ENCODE assay signal across 15 cellular contexts in the genomic region with DNA sequence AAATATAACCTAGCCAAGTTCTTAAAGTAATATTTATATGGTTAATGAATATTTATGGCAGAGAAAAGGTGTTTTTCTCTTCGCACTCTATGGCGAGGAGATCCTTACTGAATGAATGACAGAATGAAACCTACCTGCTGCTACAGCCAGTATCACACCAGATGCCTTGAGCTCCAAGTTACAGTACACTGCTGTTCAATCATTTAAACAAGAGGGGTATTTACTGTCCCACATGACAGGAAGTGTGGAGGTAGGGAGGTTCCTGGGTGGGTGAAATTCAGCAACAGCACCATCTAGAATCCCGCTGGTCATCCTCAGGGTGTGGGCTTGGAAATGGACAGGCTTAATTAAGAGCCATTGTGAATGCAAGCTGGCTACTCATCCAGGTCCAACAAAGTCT. TPM values are rescaled to one million over a fixed set of nuclear protein-coding genes. Genes with fewer than 3 reads are reported as not detected.
DNase-seq lines count a peak whose midpoint lies in the region; ATAC-seq, FAIRE-seq and TF ChIP-seq lines count a peak whose summit lies in the region.
"Had no signal": no experiment of that assay in that cellular context is flagged by ENCODE, and none has a peak within 500 bp of the region (broad histone marks: within the 10 kb centered on the region; RNA-seq: fewer than 3 reads in every experiment).

No MANE protein-coding gene starts in this region.

- H3K79me2 ChIP-seq in GM12878 (ENCODE audit: control insufficient read depth, insufficient read depth, low read length): peaks cover 73% of the 10 kb centered on the region

- H3K27me3 Mint-ChIP-seq in naive B cell: no peaks in the 10 kb centered on the region

- peaks cover 0 to 6% of the 10 kb centered on the region in 2 donors for H3K36me3 Mint-ChIP-seq in naive B cell

- TF ChIP-seq EP300 in GM12878 (IDR thresholded peaks at IDR 0.05; ENCODE audit: borderline replicate concordance in 1 of 2, control insufficient read depth in 1 of 2, low read depth in 2 of 2, low read length in 2 of 2): no peak

- TF ChIP-seq CTCF in left ventricle myocardium inferior (IDR thresholded peaks at IDR 0.05; ENCODE audit: borderline replicate concordance) (no peak), GM12878 (IDR thresholded peaks at IDR 0.05 in 2 of 3, conservative IDR thresholded peaks at IDR 0.05 in 1 of 3; ENCODE audit: control insufficient read depth in 2 of 3, extremely low read depth in 1 of 3, insufficient read depth in 1 of 3, low read depth in 3 of 3, low read length in 3 of 3) (no peak)

- peak overlapping the region; percentile 76 for H3K4me2 ChIP-seq in GM12878 (ENCODE audit: control insufficient read depth, insufficient read depth)

- SMC1A ChIA-PET in GM12878 (lab: Charles Lee; ENCODE audit: uncharacterized antibody, unreplicated experiment): interaction anchor here (1.1 to 10.4 kb wide), 3 partner anchors 10 to 151 kb away, joined by 5 to 141 read pairs (median 38); no protein-coding TSS in a partner anchor

- ATAC-seq in left cardiac atrium: no peak
- peak; percentile 72 for ATAC-seq in GM12878
- no peak for ATAC-seq in naive B cell (ENCODE audit: low read depth in 2 of 2)
- no peak for ATAC-seq in GM21515 (IDR thresholded peaks at IDR 0.05; ENCODE audit: unreplicated experiment)

- intact Hi-C loops in left ventricle myocardium inferior (cut with micrococcal nuclease) (no loop called here), left cardiac atrium (cut with DNase I) (no loop called here), GM12878 (cut with micrococcal nuclease; ENCODE audit: unreplicated experiment) (loop anchor here (1.0 to 2.0 kb wide), 2 partner anchors 7 to 13 kb away; no protein-coding TSS in a partner anchor)

- H2AFZ ChIP-seq in GM12878 (ENCODE audit: control insufficient read depth, low read depth, low read length): no peak overlapping the region

- no peak for DNase-seq in left ventricle myocardium inferior
- no peak for DNase-seq in left cardiac atrium
- no peak for DNase-seq in GM12878 (ENCODE audit: low read depth, low spot score)
- no peak for DNase-seq in naive B cell
- DNase-seq in kidney glomerular epithelial cell (lab: John Stamatoyannopoulos, UW): no peak
- DNase-seq in DMS114 treated with DMSO at 0.1 percent for 48 hours (lab: John Stamatoyannopoulos, UW; ENCODE audit: unreplicated experiment): no peak
- no peak for DNase-seq in RKO (ENCODE audit: low spot score)
- DNase-seq: activated T-cell treated with anti-CD3 and anti-CD28 coated beads, Interleukin-2, amount 50 U/mL, for 1 hour; DMS153; NCI-H1417 treated with DMSO at 0.1 percent for 48 hours; NCI-H526; SHP77 had no signal

- H3K4me1 ChIP-seq in left ventricle myocardium inferior (peaks cover 98% of the 10 kb centered on the region), GM12878 (ENCODE audit: control insufficient read depth, insufficient read depth, low read length) (peaks cover 17% of the 10 kb centered on the region)

- H3K9me3 ChIP-seq in left ventricle myocardium inferior (replicated peaks) (no peaks in the 10 kb centered on the region), GM12878 (replicated peaks; ENCODE audit: control insufficient read depth, insufficient read depth, low read length) (no peaks in the 10 kb centered on the region)

- RAD21 ChIA-PET in GM12878 (lab: Charles Lee; ENCODE audit: unreplicated experiment): interaction anchor here (0.6 to 7.6 kb wide), 7 partner anchors 9 to 151 kb away, joined by 3 to 84 read pairs (median 8); no protein-coding TSS in a partner anchor

- H3K27me3 ChIP-seq in left ventricle myocardium inferior (ENCODE audit: low read depth) (no peaks in the 10 kb centered on the region), GM12878 (replicated peaks in 1 of 2; ENCODE audit: control insufficient read depth in 2 of 2, insufficient read depth in 2 of 2, low read length in 1 of 2) (no peaks in the 10 kb centered on the region)

- H4K20me1 ChIP-seq in GM12878 (ENCODE audit: control insufficient read depth, insufficient read depth): no peaks in the 10 kb centered on the region

- CTCF ChIA-PET in GM12878 (lab: Yijun Ruan, JAX): interaction anchor here (1.0 to 7.7 kb wide), 6 partner anchors 9 to 151 kb away, joined by 3 to 82 read pairs (median 4); no protein-coding TSS in a partner anchor

- 83% methylated on average over 3 of the region's 3 CpGs for WGBS in GM12878 (ENCODE audit: insufficient coverage, insufficient replicate concordance, low lambda C conversion rate, missing lambda C conversion rate)

- TF ChIP-seq RAD21 in GM12878 (IDR thresholded peaks at IDR 0.05; ENCODE audit: insufficient read depth, low read depth, low read length): no peak

- H3K36me3 ChIP-seq in left ventricle myocardium inferior (no peaks in the 10 kb centered on the region), GM12878 (ENCODE audit: control insufficient read depth in 2 of 2, insufficient read depth in 2 of 2, low read length in 1 of 2) (no peaks in the 10 kb centered on the region)

- peak overlapping the region; percentile 76 for H3K27ac ChIP-seq in left ventricle myocardium inferior (replicated peaks)
- H3K27ac ChIP-seq in GM12878 (ENCODE audit: control insufficient read depth, insufficient read depth): peak overlapping the region; percentile 92

- H3K4me3 ChIP-seq in left ventricle myocardium inferior: no peak overlapping the region
- peak overlapping the region; percentile 37; the same call in 1 of the 2 replicates for H3K4me3 ChIP-seq in GM12878

- no peak for FAIRE-seq in GM12878 (lab: Jason Lieb, UNC)
- FAIRE-seq: A204.1, endothelial cell of umbilical vein had no signal

- in situ Hi-C loops in GM12878 (cut with MboI): loop anchor here (25.0 kb wide), 1 partner anchor 1880 kb away; no protein-coding TSS in a partner anchor

- peak overlapping the region; percentile 19 for H3K9ac ChIP-seq in GM12878 (ENCODE audit: control insufficient read depth, insufficient read depth, low read length)

- H3K9me3 Mint-ChIP-seq in naive B cell: no peaks in the 10 kb centered on the region

- H3K27ac Mint-ChIP-seq in naive B cell: peak overlapping the region in 4 of 6 donors; percentile 60 to 93 (median 89)

- peaks cover 38 to 48% (median 39%) of the 10 kb centered on the region in 3 donors for H3K4me1 Mint-ChIP-seq in naive B cell

- no peak for TF ChIP-seq POLR2A in GM12878 (IDR thresholded peaks at IDR 0.05; ENCODE audit: low read depth, low read length)

- POLR2A ChIA-PET in GM12878 (lab: Charles Lee): interaction anchor here (0.6 to 4.4 kb wide), 7 partner anchors 9 to 93 kb away, joined by 3 to 30 read pairs (median 5); no protein-coding TSS in a partner anchor

- H3K4me3 Mint-ChIP-seq in naive B cell: peak overlapping the region in 5 of 8 donors; percentile 12 to 59 (median 54)

- no TSS peak for BruUV-seq in GM12878 (replicated peaks; lab: Mats Ljungman, UMichigan)

TF ChIP-seq in GM12878, 131 proteins besides CTCF, POLR2A, EP300 and RAD21 (continues in another document):
- TF ChIP-seq ZNF207 (IDR thresholded peaks at IDR 0.05; ENCODE audit: borderline replicate concordance) (no peak), MTA3 (IDR thresholded peaks at IDR 0.05; ENCODE audit: borderline replicate concordance, low read length) (no peak), SPI1 (IDR thresholded peaks at IDR 0.05; ENCODE audit: borderline replicate concordance, insufficient read depth, low read depth, low read length) (no peak), STAT3 (IDR thresholded peaks at IDR 0.05; ENCODE audit: low read depth, low read length) (no peak), SMARCA5 (IDR thresholded peaks at IDR 0.05) (0 out of 2 replicates have a peak, but pooled peaks have one; percentile 32), MYB (IDR thresholded peaks at IDR 0.05; ENCODE audit: borderline replicate concordance, low read depth, low read length) (no peak), ZSCAN29 (IDR thresholded peaks at IDR 0.05) (no peak)
- TF ChIP-seq, protein P1, sequence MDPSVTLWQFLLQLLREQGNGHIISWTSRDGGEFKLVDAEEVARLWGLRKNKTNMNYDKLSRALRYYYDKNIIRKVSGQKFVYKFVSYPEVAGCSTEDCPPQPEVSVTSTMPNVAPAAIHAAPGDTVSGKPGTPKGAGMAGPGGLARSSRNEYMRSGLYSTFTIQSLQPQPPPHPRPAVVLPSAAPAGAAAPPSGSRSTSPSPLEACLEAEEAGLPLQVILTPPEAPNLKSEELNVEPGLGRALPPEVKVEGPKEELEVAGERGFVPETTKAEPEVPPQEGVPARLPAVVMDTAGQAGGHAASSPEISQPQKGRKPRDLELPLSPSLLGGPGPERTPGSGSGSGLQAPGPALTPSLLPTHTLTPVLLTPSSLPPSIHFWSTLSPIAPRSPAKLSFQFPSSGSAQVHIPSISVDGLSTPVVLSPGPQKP (IDR thresholded peaks at IDR 0.05; ENCODE audit: low read depth, low read length): no peak

RNA-seq across cellular contexts. Expression of gene CYTH3, which starts 14.8 kb away (rescaled TPM):
- total RNA-seq in left ventricle myocardium inferior (25.5 TPM), left cardiac atrium (10 to 100 TPM; 26.4 to 30.2 TPM), GM12878 (2014; rRNA removed) (16.7 and 19.8 TPM in 2 replicates), GM12878 (2014; rRNA removed; fragmentation: Illumina TruSeq; extraction: Trizol) (12.9 and 13.1 TPM in 2 replicates), GM12878 (2021) (20.8 and 23.9 TPM in 2 replicates)
- 68.4 and 72.9 TPM in 2 replicates for total RNA-seq in GM12878 (2013; cell fraction: nucleolus; rRNA removed)
- 7.7 TPM for polyA plus RNA-seq in GM12878 (2011; ENCODE audit: low read depth)
- polyA plus RNA-seq in GM12878 (2011; rRNA removed) (16.1 and 28.2 TPM in 2 replicates), GM12878 (2014; fragmentation: Illumina TruSeq; extraction: Trizol) (12.2 and 16.6 TPM in 2 replicates), GM12878 (2014; fragmentation: Nextera tagmentation; extraction: Ambion mirVana) (1 to 10 TPM in 1 of 2 experiments, under 1 TPM in 1; 0.45 to 1.4 TPM), GM12878 (2014; rRNA removed) (27.4 and 32.3 TPM in 2 replicates), GM12878 (2016; fragmentation: Nextera tagmentation; extraction: Ambion mirVana) (10 to 100 TPM; 13.8 to 14.8 TPM), naive B cell (ENCODE audit: low read depth in 6 of 6) (1 to 10 TPM; 2.1 to 5.7 (median 2.7) TPM)
- polyA plus RNA-seq in GM12878 (2011; cell fraction: cytosol; rRNA removed): 21.5 and 26.0 TPM in 2 replicates
- 69.2 and 77.0 TPM in 2 replicates for polyA plus RNA-seq in GM12878 (2011; cell fraction: nucleus; rRNA removed)
- 14.2 and 17.9 TPM in 2 replicates for polyA plus RNA-seq in GM12878 (2012)
- 12.1 and 17.7 TPM in 2 replicates for polyA minus RNA-seq in GM12878 (2011; rRNA and poly(A)+ RNA removed)
- 6.7 TPM in 2 replicates for polyA minus RNA-seq in GM12878 (2011; cell fraction: cytosol; rRNA and poly(A)+ RNA removed)
- 18.3 and 25.9 TPM in 2 replicates for polyA minus RNA-seq in GM12878 (2011; cell fraction: nucleus; rRNA and poly(A)+ RNA removed)
